ENCODE assay signal across 7 cellular contexts in genomic region chr11:33258631-33259184, GRCh38. TPM values are rescaled to one million over a fixed set of nuclear protein-coding genes. Genes with fewer than 3 reads are reported as not detected.
DNase-seq lines count a peak whose midpoint lies in the region; ATAC-seq and TF ChIP-seq lines count a peak whose summit lies in the region.

No MANE protein-coding gene starts in this region.

- peak overlapping the region; percentile 53 to 86 (median 74) for H3K4me3 ChIP-seq in upper lobe of left lung

- H3K27me3 ChIP-seq in upper lobe of left lung, result no peaks in the 10 kb centered on the region

- 0% methylated on average over 14 of the region's 14 CpGs for WGBS in upper lobe of left lung, 2 donors

- TF ChIP-seq EP300 in upper lobe of left lung (IDR thresholded peaks at IDR 0.05), result no peak

- H3K4me1 ChIP-seq in upper lobe of left lung, result peaks cover 31 to 54% (median 36%) of the 10 kb centered on the region in 4 donors

- peak; percentile 86 for DNase-seq in OCI-M1 (lab: John Stamatoyannopoulos, UW)
- peak; percentile 58 to 64 for DNase-seq in lung microvascular endothelial cell (ENCODE audit: low read depth in 2 of 2)
- no peak for DNase-seq in upper lobe of left lung
- no peak for DNase-seq in SK-N-DZ (ENCODE audit: low spot score)

- H3K9me3 ChIP-seq in upper lobe of left lung, result no peaks in the 10 kb centered on the region

- no peaks in the 10 kb centered on the region for H3K36me3 ChIP-seq in upper lobe of left lung

- TF ChIP-seq CTCF in upper lobe of left lung (IDR thresholded peaks at IDR 0.05), result no peak

- ATAC-seq in GM18517 (IDR thresholded peaks at IDR 0.05; ENCODE audit: unreplicated experiment) (peak; percentile 14), HG02798 (IDR thresholded peaks at IDR 0.05; ENCODE audit: poor library complexity, unreplicated experiment) (peak; percentile 12), upper lobe of left lung (ENCODE audit: low FRiP score in 2 of 2) (peak in 1 of 2 donors; percentile 22)

- H3K27ac ChIP-seq in cingulate gyrus (ENCODE audit: low read depth, low read length) (peak overlapping the region; percentile 97), upper lobe of left lung (peak overlapping the region; percentile 98 to 100 (median 100))

- no peak for TF ChIP-seq POLR2A in upper lobe of left lung (IDR thresholded peaks at IDR 0.05)

RNA-seq across cellular contexts. Expression of gene HIPK3, which starts 1.5 kb away (rescaled TPM):
- 45.1 and 107 TPM in 2 replicates for total RNA-seq in lung microvascular endothelial cell
- 100 to 1,000 TPM in 4 of 6 donors, 10 to 100 TPM in 2; 63.9 to 149 (median 133) TPM for total RNA-seq in upper lobe of left lung
- polyA plus RNA-seq in SK-N-DZ (2014; cell fraction: cytosol; rRNA removed), result 4.5 and 5.2 TPM in 2 replicates
- polyA plus RNA-seq in SK-N-DZ (2014; cell fraction: nucleus; rRNA removed), result 5.6 and 7.9 TPM in 2 replicates

Comparison
In these comparisons a context has a peak if more than half of its experiments do, and no peak if none do; other contexts are left out.
1. DNase-seq: peak in OCI-M1 (single experiment) and lung microvascular endothelial cell (2 of 2); none in upper lobe of left lung (0 of 2) and SK-N-DZ (single experiment).